In the genomic region with DNA sequence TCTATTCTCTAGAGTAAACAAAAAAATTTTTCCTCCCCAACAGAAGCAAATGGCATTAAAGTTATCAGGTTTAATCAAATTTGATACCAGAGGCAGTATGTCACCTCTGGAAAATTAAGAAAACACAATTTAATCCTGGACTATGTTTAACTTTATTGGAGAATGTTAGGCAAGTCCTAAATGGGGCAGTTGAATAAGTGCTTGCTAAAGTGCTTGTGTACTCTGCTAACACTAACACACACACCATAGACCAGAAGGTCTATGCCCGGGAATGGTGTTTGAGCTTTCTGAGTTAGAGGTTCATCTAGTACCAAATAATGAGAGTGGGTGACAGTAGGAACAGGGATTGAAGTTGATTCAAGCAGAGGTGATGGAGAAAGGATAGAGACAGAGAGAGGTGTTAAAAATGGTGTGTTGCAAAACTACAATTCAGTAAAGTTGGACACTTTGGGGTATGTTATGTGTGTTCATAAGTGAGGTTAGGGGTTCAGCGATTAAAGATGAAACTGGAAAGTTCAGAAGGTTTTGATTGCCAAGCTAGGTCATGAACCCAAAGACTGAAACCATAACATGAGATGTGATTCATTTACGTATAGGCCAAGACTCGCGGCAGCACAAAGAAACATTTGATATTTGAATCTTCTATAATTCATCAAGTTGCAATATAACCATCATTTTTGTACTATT, we compare ENCODE assay signal across 12 cellular contexts. TPM values are rescaled to one million over a fixed set of nuclear protein-coding genes. Genes with fewer than 3 reads are reported as not detected.
DNase-seq lines count a peak whose midpoint lies in the region; ATAC-seq, FAIRE-seq and TF ChIP-seq lines count a peak whose summit lies in the region.
"Had no signal": no experiment of that assay in that cellular context is flagged by ENCODE, and none has a peak within 500 bp of the region (broad histone marks: within the 10 kb centered on the region; RNA-seq: fewer than 3 reads in every experiment).

No MANE protein-coding gene starts in this region.

- peaks cover 54% of the 10 kb centered on the region for H3K4me1 Mint-ChIP-seq in activated T-cell treated with anti-CD3 and anti-CD28 coated beads, Interleukin-2, amount 50 U/mL, for 72 hours (ENCODE audit: low read depth)
- H3K4me1 Mint-ChIP-seq in IgD-negative memory B cell, result peaks cover 47 to 58% (median 51%) of the 10 kb centered on the region in 3 donors
- H3K4me1 Mint-ChIP-seq in stimulated activated effector memory CD8-positive, alpha-beta T cell treated with anti-CD3 and anti-CD28 coated beads, Interleukin-12 subunit alpha, Interleukin-12 subunit beta, amount 100 ng/mL, for 72 hours, result peaks cover 21% of the 10 kb centered on the region

- DNase-seq in activated T-cell treated with anti-CD3 and anti-CD28 coated beads, Interleukin-2, amount 50 U/mL, for 72 hours, result peak; percentile 29 to 31
- DNase-seq in activated T-cell treated with anti-CD3 and anti-CD28 coated beads for 4 hours, result no peak
- DNase-seq in stimulated activated effector memory CD8-positive, alpha-beta T cell treated with anti-CD3 and anti-CD28 coated beads, Interleukin-12 subunit alpha, Interleukin-12 subunit beta, amount 100 ng/mL, for 72 hours (ENCODE audit: low spot score in 2 of 2), result no peak
- DNase-seq in HCEC 1CT, result no peak
- no peak for DNase-seq in D721Med (ENCODE audit: insufficient read length, low spot score)
- DNase-seq in germinal center (ENCODE audit: low spot score), result no peak
- DNase-seq: esophagus squamous epithelium; NCI-H1092 treated with DMSO at 0.1 percent for 48 hours; small intestine; stimulated activated CD8-positive, alpha-beta memory T cell treated with anti-CD3 and anti-CD28 coated beads, Interleukin-4, amount 100 ng/mL, for 48 hours had no signal

- TF ChIP-seq CTCF in D721Med (IDR thresholded peaks at IDR 0.05; ENCODE audit: insufficient read depth, missing control alignments), result no peak

- H3K27ac Mint-ChIP-seq in activated T-cell treated with anti-CD3 and anti-CD28 coated beads, Interleukin-2, amount 50 U/mL, for 72 hours, result peak overlapping the region; percentile 0
- H3K27ac Mint-ChIP-seq in IgD-negative memory B cell, result peak overlapping the region in 2 of 3 donors; percentile 59 to 90
- no peak overlapping the region for H3K27ac Mint-ChIP-seq in stimulated activated effector memory CD8-positive, alpha-beta T cell treated with anti-CD3 and anti-CD28 coated beads, Interleukin-12 subunit alpha, Interleukin-12 subunit beta, amount 100 ng/mL, for 72 hours

- no peaks in the 10 kb centered on the region for H3K9me3 Mint-ChIP-seq in activated T-cell treated with anti-CD3 and anti-CD28 coated beads, Interleukin-2, amount 50 U/mL, for 72 hours
- H3K9me3 Mint-ChIP-seq in IgD-negative memory B cell, result no peaks in the 10 kb centered on the region
- H3K9me3 Mint-ChIP-seq in stimulated activated effector memory CD8-positive, alpha-beta T cell treated with anti-CD3 and anti-CD28 coated beads, Interleukin-12 subunit alpha, Interleukin-12 subunit beta, amount 100 ng/mL, for 72 hours, result no peaks in the 10 kb centered on the region

- no peaks in the 10 kb centered on the region for H3K27me3 Mint-ChIP-seq in activated T-cell treated with anti-CD3 and anti-CD28 coated beads, Interleukin-2, amount 50 U/mL, for 72 hours (ENCODE audit: low read depth)
- H3K27me3 Mint-ChIP-seq in IgD-negative memory B cell, result no peaks in the 10 kb centered on the region

- H3K4me3 Mint-ChIP-seq in activated T-cell treated with anti-CD3 and anti-CD28 coated beads, Interleukin-2, amount 50 U/mL, for 72 hours, result peak overlapping the region; percentile 37 to 49
- H3K4me3 Mint-ChIP-seq in IgD-negative memory B cell, result peak overlapping the region in 2 of 4 donors; percentile 20 to 46
- H3K4me3 Mint-ChIP-seq in stimulated activated effector memory CD8-positive, alpha-beta T cell treated with anti-CD3 and anti-CD28 coated beads, Interleukin-12 subunit alpha, Interleukin-12 subunit beta, amount 100 ng/mL, for 72 hours, result no peak overlapping the region

- no peaks in the 10 kb centered on the region for H3K36me3 Mint-ChIP-seq in activated T-cell treated with anti-CD3 and anti-CD28 coated beads, Interleukin-2, amount 50 U/mL, for 72 hours (ENCODE audit: insufficient read depth in 2 of 2)
- H3K36me3 Mint-ChIP-seq in IgD-negative memory B cell, result no peaks in the 10 kb centered on the region
- no peaks in the 10 kb centered on the region for H3K36me3 Mint-ChIP-seq in stimulated activated effector memory CD8-positive, alpha-beta T cell treated with anti-CD3 and anti-CD28 coated beads, Interleukin-12 subunit alpha, Interleukin-12 subunit beta, amount 100 ng/mL, for 72 hours

- no peak for FAIRE-seq in D721Med (lab: Jason Lieb, UNC)
- FAIRE-seq: small intestine had no signal

- peak; percentile 92 to 95 for ATAC-seq in activated T-cell treated with anti-CD3 and anti-CD28 coated beads, Interleukin-2, amount 50 U/mL, for 72 hours (replicated peaks in 1 of 2)
- ATAC-seq in GM21786 (IDR thresholded peaks at IDR 0.05; ENCODE audit: unreplicated experiment), result peak; percentile 47
- peak; percentile 95 for ATAC-seq in stimulated activated effector memory CD8-positive, alpha-beta T cell treated with anti-CD3 and anti-CD28 coated beads, Interleukin-12 subunit alpha, Interleukin-12 subunit beta, amount 100 ng/mL, for 72 hours

RNA-seq across cellular contexts. Expression of a gene that starts 40.5 kb away (rescaled TPM):
- 10 to 100 TPM; 19.4 to 27.1 TPM for total RNA-seq in activated T-cell treated with anti-CD3 and anti-CD28 coated beads, Interleukin-2, amount 50 U/mL, for 72 hours
- 10.0 TPM for polyA plus RNA-seq in IgD-negative memory B cell

RNA-seq across cellular contexts. Expression of a gene that starts 41.0 kb away (rescaled TPM):
- 10 to 100 TPM in 1 of 2 donors, 1 to 10 TPM in 1; 9.7 to 11.9 TPM for total RNA-seq in activated T-cell treated with anti-CD3 and anti-CD28 coated beads, Interleukin-2, amount 50 U/mL, for 72 hours
- polyA plus RNA-seq in IgD-negative memory B cell, result 6.8 TPM

Comparison
In these comparisons a context has a peak if more than half of its experiments do, and no peak if none do; other contexts are left out.
1. DNase-seq: peak in activated T-cell treated with anti-CD3 and anti-CD28 coated beads, Interleukin-2, amount 50 U/mL, for 72 hours (2 of 2); none in activated T-cell treated with anti-CD3 and anti-CD28 coated beads for 4 hours (single experiment), stimulated activated effector memory CD8-positive, alpha-beta T cell treated with anti-CD3 and anti-CD28 coated beads, Interleukin-12 subunit alpha, Interleukin-12 subunit beta, amount 100 ng/mL, for 72 hours (0 of 2), HCEC 1CT (single experiment), D721Med (single experiment) and germinal center (single experiment).
2. Peak in every context shown above with its lines, with median percentiles within 50 percentile points of each other: ATAC-seq.